ENCODE assay signal across 1 cellular context in the genomic region with DNA sequence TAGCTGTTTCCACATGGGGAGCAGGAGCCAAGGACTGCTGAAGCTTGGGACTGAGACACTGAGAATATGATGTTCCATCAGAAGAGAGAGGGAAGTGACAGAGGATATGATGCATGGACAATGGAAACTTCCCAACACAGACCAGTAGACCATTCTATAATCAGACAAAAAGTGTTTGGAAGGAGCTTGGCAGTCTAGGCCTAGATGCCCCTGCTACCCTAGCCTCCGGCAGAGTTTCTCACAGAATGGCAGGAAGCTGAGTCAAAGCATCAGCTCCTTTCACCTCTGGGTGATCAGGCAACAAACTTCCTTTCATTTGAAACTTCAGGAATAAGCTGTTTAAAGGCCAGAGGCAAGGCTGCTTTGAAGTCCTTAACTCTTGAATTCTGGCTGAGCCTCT.
TF ChIP-seq lines count a peak whose summit lies in the region.

No MANE protein-coding gene starts in this region.

TF ChIP-seq in IMR-90, 13 proteins besides CTCF, POLR2A, EP300 and RAD21 (continued from another document):
- TF ChIP-seq RCOR1 (IDR thresholded peaks at IDR 0.05; ENCODE audit: insufficient replicate concordance, low read length) = no peak
- no peak for TF ChIP-seq MXI1 (IDR thresholded peaks at IDR 0.05; ENCODE audit: borderline replicate concordance, low read depth, low read length)
- TF ChIP-seq SMC3 (IDR thresholded peaks at IDR 0.05; ENCODE audit: low read depth, low read length) = no peak
- no peak for TF ChIP-seq NFE2L2 (IDR thresholded peaks at IDR 0.05; ENCODE audit: low read depth, low read length)
- TF ChIP-seq ELK1 (IDR thresholded peaks at IDR 0.05; ENCODE audit: borderline replicate concordance, low read depth, low read length) = no peak
- no peak for TF ChIP-seq FOS (IDR thresholded peaks at IDR 0.05; ENCODE audit: low read depth, low read length)
- TF ChIP-seq RFX5 (IDR thresholded peaks at IDR 0.05; ENCODE audit: low read depth, low read length) = no peak
- TF ChIP-seq BHLHE40 (IDR thresholded peaks at IDR 0.05; ENCODE audit: low read depth, low read length) = no peak
- no peak for TF ChIP-seq MAFK (IDR thresholded peaks at IDR 0.05; ENCODE audit: low read depth, low read length)
